Comparison of ENCODE assay signal across 19 cellular contexts in genomic region chr4:113826431-113826830, GRCh38.
DNase-seq lines count a peak whose midpoint lies in the region; ATAC-seq and TF ChIP-seq lines count a peak whose summit lies in the region.
"Had no signal": no experiment of that assay in that cellular context is flagged by ENCODE, and none has a peak within 500 bp of the region (broad histone marks: within the 10 kb centered on the region; RNA-seq: fewer than 3 reads in every experiment).

No MANE protein-coding gene starts in this region.

- no peak for DNase-seq in activated naive CD4-positive, alpha-beta T cell treated with anti-CD3 and anti-CD28 coated beads for 36 hours
- no peak for DNase-seq in GM23248
- peak; percentile 37 to 88 for DNase-seq in cerebellar nuclear complex (lab: John Stamatoyannopoulos, UW)
- no peak for DNase-seq in left lobe of liver (ENCODE audit: low spot score)
- no peak for DNase-seq in stimulated activated naive CD4-positive, alpha-beta T cell (lab: John Stamatoyannopoulos, UW)
- no peak for DNase-seq in nucleus accumbens (lab: John Stamatoyannopoulos, UW)
- no peak for DNase-seq in WERI-Rb-1
- DNase-seq: 8988T; HCEC 1CT; NCI-H1436 treated with DMSO at 0.1 percent for 48 hours; NCI-H2081; NCI-H2227 treated with DMSO at 0.1 percent for 48 hours; NCI-H526; NK-92 treated with Interleukin-12 subunit alpha and Interleukin-12 subunit beta, amount 100 ng/mL, for 24 hours; OCI-M1 had no signal

- H3K9me2 ChIP-seq in GM23248 (ENCODE audit: insufficient read depth), result no peaks in the 10 kb centered on the region; the same call in 1 of the 2 replicates

- intact Hi-C loops in activated naive CD4-positive, alpha-beta T cell treated with anti-CD3 and anti-CD28 coated beads for 36 hours (cut with micrococcal nuclease), result loop anchor here (10.0 kb wide), 1 partner anchor 1092 kb away; no protein-coding TSS in a partner anchor

- no peaks in the 10 kb centered on the region for H3K9me3 ChIP-seq in GM23248 (ENCODE audit: low read depth)
- H3K9me3 ChIP-seq in WERI-Rb-1 (ENCODE audit: severe bottlenecking), result no peaks in the 10 kb centered on the region

- peak; percentile 97 for ATAC-seq in left lobe of liver
- ATAC-seq: K562 had no signal

- 5 to 9% methylated on average over 2 of the region's 2 CpGs for WGBS in GM23248 (ENCODE audit: low coverage in 1 of 2, low lambda C conversion rate in 2 of 2, missing lambda C conversion rate in 2 of 2), 2 experiments

- no peaks in the 10 kb centered on the region for H3K27me3 Mint-ChIP-seq in activated naive CD4-positive, alpha-beta T cell treated with anti-CD3 and anti-CD28 coated beads, Interleukin-2, amount 50 U/mL, for 24 hours
- no peaks in the 10 kb centered on the region for H3K27me3 Mint-ChIP-seq in activated naive CD4-positive, alpha-beta T cell treated with anti-CD3 and anti-CD28 coated beads for 36 hours (ENCODE audit: low read depth)

- no peaks in the 10 kb centered on the region for H3K36me3 ChIP-seq in GM23248 (ENCODE audit: low read depth)
- H3K36me3 ChIP-seq in WERI-Rb-1, result no peaks in the 10 kb centered on the region

- H3K36me3 Mint-ChIP-seq in activated naive CD4-positive, alpha-beta T cell treated with anti-CD3 and anti-CD28 coated beads, Interleukin-2, amount 50 U/mL, for 24 hours, result peaks cover under 1% of the 10 kb centered on the region
- H3K36me3 Mint-ChIP-seq in activated naive CD4-positive, alpha-beta T cell treated with anti-CD3 and anti-CD28 coated beads for 36 hours (ENCODE audit: low read depth), result no peaks in the 10 kb centered on the region

- H2AFZ ChIP-seq in GM23248, result no peak overlapping the region

- peak overlapping the region; percentile 24 for H3K4me3 Mint-ChIP-seq in activated naive CD4-positive, alpha-beta T cell treated with anti-CD3 and anti-CD28 coated beads, Interleukin-2, amount 50 U/mL, for 24 hours
- H3K4me3 Mint-ChIP-seq in activated naive CD4-positive, alpha-beta T cell treated with anti-CD3 and anti-CD28 coated beads for 36 hours, result no peak overlapping the region

- peaks cover 27% of the 10 kb centered on the region for H3K4me1 ChIP-seq in GM23248 (ENCODE audit: insufficient read depth)

- H3K27ac Mint-ChIP-seq in activated naive CD4-positive, alpha-beta T cell treated with anti-CD3 and anti-CD28 coated beads, Interleukin-2, amount 50 U/mL, for 24 hours, result no peak overlapping the region
- H3K27ac Mint-ChIP-seq in activated naive CD4-positive, alpha-beta T cell treated with anti-CD3 and anti-CD28 coated beads for 36 hours, result no peak overlapping the region

- peak overlapping the region; percentile 44; the same call in 1 of the 2 replicates for H3K27ac ChIP-seq in GM23248
- H3K27ac ChIP-seq in WERI-Rb-1, result no peak overlapping the region
- H3K27ac ChIP-seq: C4-2B, RWPE1 had no signal

- no peak overlapping the region for H3K4me2 ChIP-seq in GM23248 (ENCODE audit: unreplicated experiment)

- H3K4me1 Mint-ChIP-seq in activated naive CD4-positive, alpha-beta T cell treated with anti-CD3 and anti-CD28 coated beads, Interleukin-2, amount 50 U/mL, for 24 hours, result peaks cover 65% of the 10 kb centered on the region
- peaks cover 59% of the 10 kb centered on the region for H3K4me1 Mint-ChIP-seq in activated naive CD4-positive, alpha-beta T cell treated with anti-CD3 and anti-CD28 coated beads for 36 hours (ENCODE audit: low read depth)

- no peak overlapping the region for H3K9ac ChIP-seq in GM23248

- H3F3A ChIP-seq in GM23248 (ENCODE audit: insufficient read depth), result peaks cover 24% of the 10 kb centered on the region

- no peaks in the 10 kb centered on the region for H3K27me3 ChIP-seq in GM23248 (replicated peaks; ENCODE audit: insufficient read depth)
- H3K27me3 ChIP-seq in WERI-Rb-1 (ENCODE audit: insufficient read depth, low read depth, severe bottlenecking), result no peaks in the 10 kb centered on the region

- H4K20me1 ChIP-seq in GM23248 (ENCODE audit: insufficient read depth), result no peaks in the 10 kb centered on the region

- in situ Hi-C loops in GM23248 (cut with MboI), result no loop called here

- CTCF ChIA-PET in activated naive CD4-positive, alpha-beta T cell treated with anti-CD3 and anti-CD28 coated beads for 36 hours (lab: Charles Lee), result interaction anchor here (0.7 kb wide), 1 partner anchor 17 kb away, joined by 3 read pairs; no protein-coding TSS in a partner anchor

- no peak overlapping the region for H3K4me3 ChIP-seq in GM23248
- H3K4me3 ChIP-seq in WERI-Rb-1 (ENCODE audit: low read depth, low read length), result no peak overlapping the region
- H3K4me3 ChIP-seq: K562 had no signal

- no peaks in the 10 kb centered on the region for H3K79me2 ChIP-seq in GM23248 (ENCODE audit: insufficient read depth)

- no peak for TF ChIP-seq CTCF in WERI-Rb-1 (IDR thresholded peaks at IDR 0.05; ENCODE audit: low read depth, low read length)

- H3K9me3 Mint-ChIP-seq in activated naive CD4-positive, alpha-beta T cell treated with anti-CD3 and anti-CD28 coated beads, Interleukin-2, amount 50 U/mL, for 24 hours, result peaks cover 6% of the 10 kb centered on the region
- no peaks in the 10 kb centered on the region for H3K9me3 Mint-ChIP-seq in activated naive CD4-positive, alpha-beta T cell treated with anti-CD3 and anti-CD28 coated beads for 36 hours

Comparison
In these comparisons a context has a peak if more than half of its experiments do, and no peak if none do; other contexts are left out.
1. DNase-seq: peak in cerebellar nuclear complex (2 of 2); none in activated naive CD4-positive, alpha-beta T cell treated with anti-CD3 and anti-CD28 coated beads for 36 hours (single experiment), GM23248 (single experiment), left lobe of liver (single experiment), stimulated activated naive CD4-positive, alpha-beta T cell (0 of 6), nucleus accumbens (0 of 56) and WERI-Rb-1 (single experiment).